8 cellular contexts compared by ENCODE assay signal in the genomic region with DNA sequence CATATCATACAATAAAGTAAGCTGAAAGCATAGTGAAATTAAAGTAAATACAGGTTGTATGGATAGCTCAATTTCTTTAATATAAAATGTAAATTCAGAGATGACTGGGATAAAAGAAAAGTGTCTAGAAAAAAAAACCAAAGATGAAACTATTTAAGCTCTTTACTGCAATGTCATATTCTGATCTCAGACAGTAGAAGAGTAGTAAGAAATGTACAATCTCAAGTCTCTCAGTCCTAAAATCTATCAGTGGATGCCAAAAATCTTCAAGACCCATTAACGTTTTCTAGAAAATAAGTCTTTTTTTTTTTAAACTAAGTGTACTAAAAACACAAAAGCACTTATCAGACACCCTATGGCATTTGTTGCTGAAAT. TPM values are rescaled to one million over a fixed set of nuclear protein-coding genes. Genes with fewer than 3 reads are reported as not detected.
A peak's percentile ranks its signal among the peaks of the same experiment; 100 is the strongest.
DNase-seq lines count a peak whose midpoint lies in the region; ATAC-seq and TF ChIP-seq lines count a peak whose summit lies in the region.

No MANE protein-coding gene starts in this region.

- peak overlapping the region; percentile 25; the same call in 1 of the 2 replicates for H3K27ac ChIP-seq in IMR-90 (ENCODE audit: insufficient read depth, low read length)
- H3K27ac ChIP-seq in coronary artery: no peak overlapping the region
- peak overlapping the region; percentile 70 for H3K27ac ChIP-seq in trophoblast cell (ENCODE audit: low read depth, low read length)
- H3K27ac ChIP-seq in H9 (ENCODE audit: insufficient read length, low read depth, low read length): no peak overlapping the region

- H3K4me1 ChIP-seq in Caco-2: peaks cover 18% of the 10 kb centered on the region
- H3K4me1 ChIP-seq in IMR-90 (ENCODE audit: control insufficient read depth, insufficient read depth, low read length): peaks cover 5% of the 10 kb centered on the region
- peaks cover 4% of the 10 kb centered on the region in 2 experiments for H3K4me1 ChIP-seq in trophoblast cell (ENCODE audit: control insufficient read depth in 1 of 2, insufficient read depth in 2 of 2, low read length in 2 of 2)
- H3K4me1 ChIP-seq in H9 (ENCODE audit: insufficient read depth, low read length): no peaks in the 10 kb centered on the region; the same call in 1 of the 2 replicates

- H3K4me1 Mint-ChIP-seq in Caco-2 (ENCODE audit: low read depth, unreplicated experiment): peaks cover 17% of the 10 kb centered on the region
- H3K4me1 Mint-ChIP-seq in H9: peaks cover 19 to 23% of the 10 kb centered on the region in 2 experiments

- no peak for TF ChIP-seq RAD21 in IMR-90 (IDR thresholded peaks at IDR 0.05; ENCODE audit: low read length)

- H4K8ac ChIP-seq in IMR-90 (ENCODE audit: low read depth in 2 of 2, low read length in 2 of 2): peak overlapping the region in 1 of 2 experiments; percentile 60; a peak in 1 of 4 replicates
- no peak overlapping the region for H4K8ac ChIP-seq in trophoblast cell (ENCODE audit: low read depth, low read length)
- H4K8ac ChIP-seq in H9 (replicated peaks; ENCODE audit: insufficient read length, low read depth, low read length): no peak overlapping the region

- H2BK15ac ChIP-seq in IMR-90 (ENCODE audit: low read depth, low read length) (peak overlapping the region; percentile 5; the same call in 1 of the 3 replicates), H9 (ENCODE audit: low read depth, low read length) (no peak overlapping the region)

- H3K23ac ChIP-seq in IMR-90 (ENCODE audit: low read depth, low read length) (no peak overlapping the region; the same call in 1 of the 2 replicates), trophoblast cell (ENCODE audit: low read length) (no peak overlapping the region), H9 (ENCODE audit: insufficient read length, low read depth, low read length) (no peak overlapping the region)

- no peak overlapping the region for H2AK9ac ChIP-seq in IMR-90 (replicated peaks; ENCODE audit: low read depth, low read length, poor library complexity)

- no peaks in the 10 kb centered on the region for H3K23me2 ChIP-seq in H9 (ENCODE audit: insufficient read length, low read depth, low read length, poor library complexity, severe bottlenecking)

- H2BK12ac ChIP-seq in trophoblast cell (ENCODE audit: low read length) (no peak overlapping the region), H9 (ENCODE audit: insufficient read length, low read depth, low read length) (no peak overlapping the region)

- DNase-seq in Caco-2: no peak
- DNase-seq in IMR-90: no peak
- DNase-seq in coronary artery (ENCODE audit: low spot score): no peak
- DNase-seq in trophoblast cell: no peak
- DNase-seq in NCI-H510A (lab: John Stamatoyannopoulos, UW): no peak
- DNase-seq in H9: no peak

- in situ Hi-C loops in IMR-90 (cut with MboI; ENCODE audit: low sequenced_read_pairs): no loop called here

- H3K4ac ChIP-seq in IMR-90 (ENCODE audit: low read depth, low read length) (peak overlapping the region; percentile 27; the same call in 1 of the 2 replicates), trophoblast cell (ENCODE audit: low read depth, low read length) (no peak overlapping the region), H9 (ENCODE audit: low read depth, low read length) (no peak overlapping the region)

- no peak overlapping the region for H3K9ac ChIP-seq in IMR-90 (ENCODE audit: low read depth, low read length)
- no peak overlapping the region for H3K9ac ChIP-seq in trophoblast cell (ENCODE audit: low read length)
- H3K9ac ChIP-seq in H9 (ENCODE audit: extremely low read depth, insufficient read length, low read length): no peak overlapping the region

- BruUV-seq in Caco-2 (replicated peaks; lab: Mats Ljungman, UMichigan) (TSS peak; percentile 84), IMR-90 (replicated peaks; lab: Mats Ljungman, UMichigan) (no TSS peak)

- no peaks in the 10 kb centered on the region for H4K20me1 ChIP-seq in IMR-90 (ENCODE audit: insufficient read depth, low read length)
- no peaks in the 10 kb centered on the region for H4K20me1 ChIP-seq in H9 (ENCODE audit: control insufficient read depth, insufficient read depth, insufficient read length)

- H3K14ac ChIP-seq in IMR-90 (replicated peaks; ENCODE audit: low read depth, low read length) (no peak overlapping the region), trophoblast cell (ENCODE audit: low read length) (no peak overlapping the region), H9 (ENCODE audit: insufficient read depth, low read length) (no peak overlapping the region)

- H3K9me3 ChIP-seq in Caco-2: no peaks in the 10 kb centered on the region
- no peaks in the 10 kb centered on the region for H3K9me3 ChIP-seq in IMR-90 (ENCODE audit: control insufficient read depth, insufficient read depth, low read length)
- H3K9me3 ChIP-seq in trophoblast cell (ENCODE audit: insufficient read depth, low read depth, low read length): no peaks in the 10 kb centered on the region
- no peaks in the 10 kb centered on the region for H3K9me3 ChIP-seq in H9 (ENCODE audit: control insufficient read depth, low read depth, low read length)

- H3K4me2 ChIP-seq in IMR-90 (ENCODE audit: low read depth, low read length): peak overlapping the region; percentile 11
- peak overlapping the region; percentile 77 for H3K4me2 ChIP-seq in trophoblast cell (ENCODE audit: low read length)
- H3K4me2 ChIP-seq in H9 (ENCODE audit: insufficient read depth, insufficient read length, low read length): no peak overlapping the region

- no peak overlapping the region for H3T11ph ChIP-seq in H9 (ENCODE audit: low read length)

- H3K79me1 ChIP-seq in IMR-90 (ENCODE audit: low read depth in 1 of 2, low read length in 2 of 2): no peaks in the 10 kb centered on the region
- peaks cover 2% of the 10 kb centered on the region for H3K79me1 ChIP-seq in trophoblast cell (ENCODE audit: low read length)
- no peaks in the 10 kb centered on the region for H3K79me1 ChIP-seq in H9 (ENCODE audit: insufficient read depth, low read depth, low read length, poor library complexity, severe bottlenecking)

- H3K27ac Mint-ChIP-seq in Caco-2 (ENCODE audit: unreplicated experiment) (peak overlapping the region; percentile 85), H9 (peak overlapping the region in 1 of 3 experiments; percentile 40; a peak in 1 of 7 replicates)

- H3K79me2 ChIP-seq in trophoblast cell (ENCODE audit: control insufficient read depth, insufficient read depth, low read length, poor library complexity) (no peaks in the 10 kb centered on the region), H9 (ENCODE audit: insufficient read depth, low read length) (no peaks in the 10 kb centered on the region)

- H3K36me3 ChIP-seq in Caco-2 (ENCODE audit: control insufficient read depth, insufficient read depth, low read length): no peaks in the 10 kb centered on the region
- H3K36me3 ChIP-seq in IMR-90 (ENCODE audit: control insufficient read depth, insufficient read depth, low read length): no peaks in the 10 kb centered on the region
- no peaks in the 10 kb centered on the region for H3K36me3 ChIP-seq in trophoblast cell (ENCODE audit: control insufficient read depth in 1 of 2, insufficient read depth in 2 of 2, low read length in 2 of 2)

- H3K18ac ChIP-seq in IMR-90 (ENCODE audit: low read depth, low read length): no peak overlapping the region
- H3K18ac ChIP-seq in trophoblast cell (ENCODE audit: low read length): no peak overlapping the region
- H3K18ac ChIP-seq in H9 (ENCODE audit: insufficient read length, low read depth, low read length): no peak overlapping the region

- H4K91ac ChIP-seq in IMR-90 (ENCODE audit: insufficient read depth, low read depth, low read length): no peak overlapping the region
- no peak overlapping the region for H4K91ac ChIP-seq in trophoblast cell (ENCODE audit: low read depth, low read length)
- H4K91ac ChIP-seq in H9 (ENCODE audit: insufficient read length, low read depth, low read length): no peak overlapping the region

- TF ChIP-seq POLR2A in IMR-90 (IDR thresholded peaks at IDR 0.05; ENCODE audit: low read depth, low read length): no peak

- H4K12ac ChIP-seq in trophoblast cell (ENCODE audit: low read depth, low read length): no peak overlapping the region

- H2BK5ac ChIP-seq in IMR-90 (ENCODE audit: low read depth, low read length, poor library complexity, severe bottlenecking): peak overlapping the region; percentile 51
- H2BK5ac ChIP-seq in trophoblast cell (ENCODE audit: low read depth, low read length, poor library complexity): no peak overlapping the region
- H2BK5ac ChIP-seq in H9 (ENCODE audit: insufficient read length, low read length): no peak overlapping the region

- peak overlapping the region; percentile 63 for H3K56ac ChIP-seq in IMR-90 (ENCODE audit: extremely low read depth, insufficient read depth, low read length)
- H3K56ac ChIP-seq in H9 (ENCODE audit: insufficient read length, low read depth, low read length): no peak overlapping the region

- WGBS in IMR-90 (ENCODE audit: extremely low coverage in 2 of 2, insufficient read length in 1 of 2), 2 experiments: no CpG with 5 or more reads among the region's 1 CpG
- no CpG with 5 or more reads among the region's 1 CpG for WGBS in trophoblast cell (ENCODE audit: extremely low coverage, insufficient coverage, insufficient read length)
- no CpG with 5 or more reads among the region's 1 CpG for WGBS in H9 (ENCODE audit: extremely low coverage, insufficient read length, low lambda C conversion rate)

- POLR2A ChIA-PET in Caco-2 (lab: Charles Lee): interaction anchor here (1.3 kb wide), 1 partner anchor 29 kb away, joined by 3 read pairs; no protein-coding TSS in a partner anchor
- POLR2A ChIA-PET in IMR-90 (lab: Charles Lee; ENCODE audit: unreplicated experiment): interaction anchor here (0.6 to 0.7 kb wide), 2 partner anchors 11 to 85 kb away, joined by 3 read pairs; no protein-coding TSS in a partner anchor

- H3K27me3 Mint-ChIP-seq in Caco-2 (ENCODE audit: insufficient read depth, unreplicated experiment): no peaks in the 10 kb centered on the region
- H3K27me3 Mint-ChIP-seq in H9 (ENCODE audit: low read depth): no peaks in the 10 kb centered on the region

- TF ChIP-seq CTCF in Caco-2 (IDR thresholded peaks at IDR 0.05; ENCODE audit: insufficient read depth in 1 of 2, low read depth in 1 of 2, low read length in 1 of 2, severe bottlenecking in 1 of 2, unreplicated experiment in 1 of 2) (no peak), IMR-90 (conservative IDR thresholded peaks at IDR 0.05; ENCODE audit: low read depth, low read length) (no peak), coronary artery (IDR thresholded peaks at IDR 0.05) (no peak), H9 (conservative IDR thresholded peaks at IDR 0.05) (no peak)

- H2BK20ac ChIP-seq in IMR-90 (ENCODE audit: low read depth, low read length): no peak overlapping the region
- H2BK20ac ChIP-seq in H9 (ENCODE audit: low read depth, low read length, poor library complexity, severe bottlenecking): no peak overlapping the region

- no peak overlapping the region for H4K5ac ChIP-seq in IMR-90 (ENCODE audit: low read depth, low read length)
- H4K5ac ChIP-seq in H9 (ENCODE audit: insufficient read length, low read depth, low read length): no peak overlapping the region

- peak overlapping the region; percentile 83 for H3K4me3 Mint-ChIP-seq in Caco-2 (ENCODE audit: unreplicated experiment)
- no peak overlapping the region for H3K4me3 Mint-ChIP-seq in H9

- H3K27me3 ChIP-seq in Caco-2 (replicated peaks; ENCODE audit: control insufficient read depth, insufficient read depth, low read length): no peaks in the 10 kb centered on the region
- H3K27me3 ChIP-seq in IMR-90 (ENCODE audit: control insufficient read depth, insufficient read depth, low read length): no peaks in the 10 kb centered on the region
- H3K27me3 ChIP-seq in trophoblast cell (ENCODE audit: insufficient read depth, low read length): no peaks in the 10 kb centered on the region
- H3K27me3 ChIP-seq in H9 (ENCODE audit: insufficient read depth, low read length): no peaks in the 10 kb centered on the region

- peaks cover 9% of the 10 kb centered on the region; the same call in 1 of the 2 replicates for H3K9me1 ChIP-seq in IMR-90 (ENCODE audit: insufficient read depth, low read length)

- dilution Hi-C loops in IMR-90 (cut with HindIII; ENCODE audit: low sequenced_read_pairs, unreplicated experiment): no loop called here

- no peak overlapping the region for H2AFZ ChIP-seq in IMR-90 (replicated peaks; ENCODE audit: low read length, poor library complexity)
- H2AFZ ChIP-seq in trophoblast cell (ENCODE audit: insufficient read depth, low read length, poor library complexity): no peak overlapping the region
- H2AFZ ChIP-seq in H9 (ENCODE audit: low read length): no peak overlapping the region

- H3K4me3 ChIP-seq in Caco-2 (ENCODE audit: low read depth, low read length) (peak overlapping the region; percentile 31), IMR-90 (ENCODE audit: insufficient read depth, low read depth, low read length) (peak overlapping the region; percentile 38; the same call in 1 of the 2 replicates), coronary artery (peak overlapping the region; percentile 58), trophoblast cell (ENCODE audit: low read depth, low read length) (no peak overlapping the region)

- H2AK5ac ChIP-seq in IMR-90 (ENCODE audit: low read depth, low read length) (no peak overlapping the region), trophoblast cell (ENCODE audit: low read length) (no peak overlapping the region), H9 (ENCODE audit: insufficient read length, low read length) (no peak overlapping the region)

- peak; percentile 7 for ATAC-seq in IMR-90 (ENCODE audit: low read depth)
- no peak for ATAC-seq in GM19397 (IDR thresholded peaks at IDR 0.05; ENCODE audit: unreplicated experiment)
- no peak for ATAC-seq in HG03571 (IDR thresholded peaks at IDR 0.05; ENCODE audit: unreplicated experiment)

- no peaks in the 10 kb centered on the region for H3K36me3 Mint-ChIP-seq in Caco-2 (ENCODE audit: insufficient read depth, unreplicated experiment)
- H3K36me3 Mint-ChIP-seq in H9 (ENCODE audit: insufficient read depth in 1 of 3, low read depth in 3 of 3): no peaks in the 10 kb centered on the region

- intact Hi-C loops in Caco-2 (cut with micrococcal nuclease; ENCODE audit: unreplicated experiment) (loop anchor here (1.0 kb wide), 2 partner anchors 29 to 37 kb away; no protein-coding TSS in a partner anchor), IMR-90 (cut with micrococcal nuclease) (no loop called here)

- H3K9me3 Mint-ChIP-seq in Caco-2 (ENCODE audit: unreplicated experiment) (no peaks in the 10 kb centered on the region), H9 (no peaks in the 10 kb centered on the region)

- CTCF ChIA-PET in Caco-2 (lab: Charles Lee): no interaction called here
- CTCF ChIA-PET in IMR-90 (lab: Yijun Ruan, JAX): interaction anchor here (1.0 to 1.4 kb wide), 2 partner anchors 11 to 13 kb away, joined by 3 to 6 read pairs; no protein-coding TSS in a partner anchor

- H2BK120ac ChIP-seq in IMR-90 (ENCODE audit: low read depth, low read length) (peak overlapping the region; percentile 78; the same call in 1 of the 2 replicates), trophoblast cell (ENCODE audit: insufficient read depth, low read length, poor library complexity) (no peak overlapping the region), H9 (ENCODE audit: low read depth, low read length, poor library complexity, severe bottlenecking) (no peak overlapping the region)

RNA-seq across cellular contexts. Expression of a gene that starts 13.8 kb away (rescaled TPM):
- total RNA-seq in Caco-2 (2022) (0.23 and 0.26 TPM in 2 replicates), IMR-90 (2012; rRNA removed) (35.0 and 44.4 TPM in 2 replicates), H9 (2021) (4.0 and 4.3 TPM in 2 replicates)
- polyA plus RNA-seq in IMR-90 (2012; rRNA removed): 34.7 and 35.1 TPM in 2 replicates
- polyA plus RNA-seq in IMR-90 (2012; cell fraction: cytosol; rRNA removed): 26.9 and 31.0 TPM in 2 replicates
- 5.1 and 15.3 TPM in 2 replicates for polyA plus RNA-seq in IMR-90 (2012; cell fraction: nucleus; rRNA removed; ENCODE audit: low replicate concordance)
- polyA plus RNA-seq in trophoblast cell (2013): 0.06 and 0.14 TPM in 2 replicates

RNA-seq across cellular contexts. Expression of a gene that starts 35.1 kb away (rescaled TPM):
- total RNA-seq in Caco-2 (2022) (63.1 and 71.6 TPM in 2 replicates), IMR-90 (2012; rRNA removed) (43.4 and 106 TPM in 2 replicates), H9 (2021) (115 TPM in 2 replicates)
- 8.7 and 11.0 TPM in 2 replicates for polyA plus RNA-seq in IMR-90 (2012; rRNA removed)
- 1.3 and 1.4 TPM in 2 replicates for polyA plus RNA-seq in IMR-90 (2012; cell fraction: cytosol; rRNA removed)
- polyA plus RNA-seq in IMR-90 (2012; cell fraction: nucleus; rRNA removed; ENCODE audit: low replicate concordance): 1.2 and 5.0 TPM in 2 replicates
- 22.1 and 23.3 TPM in 2 replicates for polyA plus RNA-seq in trophoblast cell (2013)

RNA-seq across cellular contexts. Expression of a gene that starts 36.1 kb away (rescaled TPM):
- total RNA-seq in Caco-2 (2022): 60.9 and 69.4 TPM in 2 replicates
- total RNA-seq in IMR-90 (2012; rRNA removed): 25.1 and 33.9 TPM in 2 replicates
- polyA plus RNA-seq in IMR-90 (2012; rRNA removed): 65.1 and 76.5 TPM in 2 replicates
- polyA plus RNA-seq in IMR-90 (2012; cell fraction: cytosol; rRNA removed): 59.3 and 67.9 TPM in 2 replicates
- polyA plus RNA-seq in IMR-90 (2012; cell fraction: nucleus; rRNA removed; ENCODE audit: low replicate concordance): 19.7 and 22.4 TPM in 2 replicates
- polyA plus RNA-seq in trophoblast cell (2013): 108 and 115 TPM in 2 replicates
- total RNA-seq in H9 (2021): 56.2 and 59.1 TPM in 2 replicates

Comparison
In these comparisons a context has a peak if more than half of its experiments do, and no peak if none do; other contexts are left out.
1. H3K27ac ChIP-seq: peak in IMR-90 (single experiment) and trophoblast cell (single experiment); none in coronary artery (0 of 2) and H9 (single experiment).